ENCODE assay signal across 10 cellular contexts in genomic region chr4:121070274-121070673, GRCh38. TPM values are rescaled to one million over a fixed set of nuclear protein-coding genes. Genes with fewer than 3 reads are reported as not detected.
DNase-seq lines count a peak whose midpoint lies in the region; ATAC-seq and TF ChIP-seq lines count a peak whose summit lies in the region.
"Had no signal": no experiment of that assay in that cellular context is flagged by ENCODE, and none has a peak within 500 bp of the region (broad histone marks: within the 10 kb centered on the region; RNA-seq: fewer than 3 reads in every experiment).

No MANE protein-coding gene starts in this region.

- H3F3A ChIP-seq in MM.1S (ENCODE audit: insufficient read depth, low read length) = peaks cover 45% of the 10 kb centered on the region
- peaks cover 17% of the 10 kb centered on the region for H3F3A ChIP-seq in neural progenitor cell (ENCODE audit: low read depth)

- no peaks in the 10 kb centered on the region for H3K36me3 Mint-ChIP-seq in CD8-positive, alpha-beta T cell
- H3K36me3 Mint-ChIP-seq in neural progenitor cell = no peaks in the 10 kb centered on the region
- H3K36me3 Mint-ChIP-seq: IgD-negative memory B cell had no signal

- CTCF ChIA-PET in CD8-positive, alpha-beta T cell (lab: Charles Lee) = interaction anchor here (1.6 to 1.9 kb wide), 2 partner anchors 20 to 23 kb away, joined by 4 to 5 read pairs; no protein-coding TSS in a partner anchor

- peak overlapping the region; percentile 86 for H3K9ac ChIP-seq in MM.1S (ENCODE audit: low read length)
- H3K9ac ChIP-seq in neural progenitor cell = no peak overlapping the region

- H3K27ac Mint-ChIP-seq in CD8-positive, alpha-beta T cell = no peak overlapping the region
- H3K27ac Mint-ChIP-seq in neural progenitor cell = no peak overlapping the region

- peaks cover 17% of the 10 kb centered on the region for H3K27me3 ChIP-seq in CD8-positive, alpha-beta T cell (ENCODE audit: insufficient read depth, low read length)
- H3K27me3 ChIP-seq in MM.1S (replicated peaks; ENCODE audit: insufficient read depth, low read length) (no peaks in the 10 kb centered on the region), esophagus squamous epithelium (peaks cover 0 to 95% (median 15%) of the 10 kb centered on the region in 4 donors), neural progenitor cell (peaks cover 66% of the 10 kb centered on the region)

- H3K4me1 ChIP-seq in CD8-positive, alpha-beta T cell (ENCODE audit: insufficient read depth, low read length) = peaks cover 7% of the 10 kb centered on the region
- H3K4me1 ChIP-seq in MM.1S (ENCODE audit: low read length) = peaks cover 26% of the 10 kb centered on the region; the same call in 1 of the 2 replicates
- peaks cover 9 to 28% (median 20%) of the 10 kb centered on the region in 3 donors for H3K4me1 ChIP-seq in esophagus squamous epithelium
- H3K4me1 ChIP-seq in neural progenitor cell = peaks cover 7% of the 10 kb centered on the region

- no peak overlapping the region for H3K27ac ChIP-seq in CD8-positive, alpha-beta T cell (ENCODE audit: low read depth, low read length)
- H3K27ac ChIP-seq in MM.1S (ENCODE audit: low read length) (peak overlapping the region; percentile 86; the same call in 1 of the 2 replicates), esophagus squamous epithelium (peak overlapping the region in 3 of 4 donors; percentile 54 to 77 (median 74)), neural progenitor cell (no peak overlapping the region)

- no peak for TF ChIP-seq POLR2A in esophagus squamous epithelium (IDR thresholded peaks at IDR 0.05)

- no peaks in the 10 kb centered on the region for H3K36me3 ChIP-seq in CD8-positive, alpha-beta T cell (ENCODE audit: insufficient read depth, low read length)
- H3K36me3 ChIP-seq in MM.1S (replicated peaks; ENCODE audit: insufficient read depth, low read length) (no peaks in the 10 kb centered on the region; the same call in 1 of the 2 replicates), esophagus squamous epithelium (no peaks in the 10 kb centered on the region), neural progenitor cell (no peaks in the 10 kb centered on the region)

- peaks cover 43% of the 10 kb centered on the region for H3K27me3 Mint-ChIP-seq in CD8-positive, alpha-beta T cell (ENCODE audit: low read depth)
- peaks cover 33% of the 10 kb centered on the region for H3K27me3 Mint-ChIP-seq in neural progenitor cell (ENCODE audit: insufficient read depth, low read depth)

- H3K4me3 Mint-ChIP-seq in CD8-positive, alpha-beta T cell = peak overlapping the region; percentile 83
- peak overlapping the region; percentile 93 for H3K4me3 Mint-ChIP-seq in neural progenitor cell

- H3K4me3 ChIP-seq in CD8-positive, alpha-beta T cell (ENCODE audit: low read depth, low read length) = no peak overlapping the region
- H3K4me3 ChIP-seq in MM.1S (ENCODE audit: low read length) (peak overlapping the region; percentile 94), esophagus squamous epithelium (peak overlapping the region; percentile 36 to 81 (median 56)), neural progenitor cell (peak overlapping the region; percentile 59)

- no peaks in the 10 kb centered on the region for H3K9me3 Mint-ChIP-seq in CD8-positive, alpha-beta T cell
- H3K9me3 Mint-ChIP-seq in neural progenitor cell = no peaks in the 10 kb centered on the region

- H4K20me1 ChIP-seq in MM.1S (ENCODE audit: insufficient read depth, low read length) (no peaks in the 10 kb centered on the region), neural progenitor cell (ENCODE audit: low read depth) (no peaks in the 10 kb centered on the region)

- peak overlapping the region; percentile 67 for H3K4me2 ChIP-seq in MM.1S (ENCODE audit: low read depth, low read length)
- H3K4me2 ChIP-seq in neural progenitor cell = peak overlapping the region; percentile 95

- H3K4me1 Mint-ChIP-seq in CD8-positive, alpha-beta T cell (ENCODE audit: low read depth) = peaks cover 20% of the 10 kb centered on the region
- peaks cover 12% of the 10 kb centered on the region for H3K4me1 Mint-ChIP-seq in neural progenitor cell

- intact Hi-C loops in CD8-positive, alpha-beta T cell (cut with DNase I, micrococcal nuclease) = loop anchor here in 1 of 2 experiments (5.0 kb wide), 1 partner anchor 148 kb away; the partner anchor contains the start of gene PRDM5
- intact Hi-C loops in esophagus squamous epithelium (cut with DNase I) = no loop called here

- no peaks in the 10 kb centered on the region for H3K9me3 ChIP-seq in CD8-positive, alpha-beta T cell (ENCODE audit: low read length)
- no peaks in the 10 kb centered on the region for H3K9me3 ChIP-seq in MM.1S (replicated peaks; ENCODE audit: insufficient read depth, low read length)
- no peaks in the 10 kb centered on the region for H3K9me3 ChIP-seq in esophagus squamous epithelium
- no peaks in the 10 kb centered on the region for H3K9me3 ChIP-seq in neural progenitor cell (ENCODE audit: low read depth)

- H3K9me2 ChIP-seq in MM.1S (replicated peaks; ENCODE audit: insufficient read depth, low read length) = no peaks in the 10 kb centered on the region

- TF ChIP-seq CTCF in CD8-positive, alpha-beta T cell (IDR thresholded peaks at IDR 0.05) = no peak
- no peak for TF ChIP-seq CTCF in MM.1S (IDR thresholded peaks at IDR 0.05; ENCODE audit: low read length)
- TF ChIP-seq CTCF in esophagus squamous epithelium (IDR thresholded peaks at IDR 0.05) = no peak
- no peak for TF ChIP-seq CTCF in neural progenitor cell (IDR thresholded peaks at IDR 0.05)

- no peak for ATAC-seq in CD8-positive, alpha-beta T cell
- ATAC-seq in HG03196 (IDR thresholded peaks at IDR 0.05; ENCODE audit: unreplicated experiment) = no peak

- POLR2A ChIA-PET in CD8-positive, alpha-beta T cell (lab: Charles Lee) = interaction anchor here (1.2 kb wide), 1 partner anchor 12 kb away, joined by 3 read pairs; no protein-coding TSS in a partner anchor

- H2AFZ ChIP-seq in MM.1S (ENCODE audit: low read length) = peak overlapping the region; percentile 84
- no peak overlapping the region for H2AFZ ChIP-seq in neural progenitor cell (replicated peaks)

- WGBS in esophagus squamous epithelium, 2 donors = 31 to 64% methylated on average over 10 to 12 of the region's 12 CpGs

- no peak for DNase-seq in CD8-positive, alpha-beta T cell
- DNase-seq in MM.1S = no peak
- DNase-seq in esophagus squamous epithelium (lab: John Stamatoyannopoulos, UW) = no peak
- peak; percentile 70 for DNase-seq in neural progenitor cell (ENCODE audit: low spot score)
- no peak for DNase-seq in NK-92 treated with Interleukin-12 subunit alpha and Interleukin-12 subunit beta, amount 100 ng/mL, for 24 hours (lab: John Stamatoyannopoulos, UW)
- no peak for DNase-seq in islet precursor cell
- no peak for DNase-seq in glomerular visceral epithelial cell (ENCODE audit: extremely low spot score)
- DNase-seq: DMS79 had no signal

- H3K79me2 ChIP-seq in MM.1S (ENCODE audit: low read length) = peaks cover 64% of the 10 kb centered on the region
- H3K79me2 ChIP-seq in neural progenitor cell (ENCODE audit: low read depth) = no peaks in the 10 kb centered on the region

RNA-seq across cellular contexts. Expression of gene NDNF, which starts 2.1 kb away (rescaled TPM):
- not detected for total RNA-seq in CD8-positive, alpha-beta T cell
- total RNA-seq in esophagus squamous epithelium (1 to 10 TPM; 1.0 to 8.4 (median 1.4) TPM), neural progenitor cell (ENCODE audit: low replicate concordance) (4.0 and 4.2 TPM in 2 replicates)

Comparison
In these comparisons a context has a peak if more than half of its experiments do, and no peak if none do; other contexts are left out.
1. H3K27ac ChIP-seq: peak in MM.1S (single experiment) and esophagus squamous epithelium (3 of 4); none in CD8-positive, alpha-beta T cell (single experiment) and neural progenitor cell (single experiment).